ENCODE assay signal across 8 cellular contexts in the genomic region with DNA sequence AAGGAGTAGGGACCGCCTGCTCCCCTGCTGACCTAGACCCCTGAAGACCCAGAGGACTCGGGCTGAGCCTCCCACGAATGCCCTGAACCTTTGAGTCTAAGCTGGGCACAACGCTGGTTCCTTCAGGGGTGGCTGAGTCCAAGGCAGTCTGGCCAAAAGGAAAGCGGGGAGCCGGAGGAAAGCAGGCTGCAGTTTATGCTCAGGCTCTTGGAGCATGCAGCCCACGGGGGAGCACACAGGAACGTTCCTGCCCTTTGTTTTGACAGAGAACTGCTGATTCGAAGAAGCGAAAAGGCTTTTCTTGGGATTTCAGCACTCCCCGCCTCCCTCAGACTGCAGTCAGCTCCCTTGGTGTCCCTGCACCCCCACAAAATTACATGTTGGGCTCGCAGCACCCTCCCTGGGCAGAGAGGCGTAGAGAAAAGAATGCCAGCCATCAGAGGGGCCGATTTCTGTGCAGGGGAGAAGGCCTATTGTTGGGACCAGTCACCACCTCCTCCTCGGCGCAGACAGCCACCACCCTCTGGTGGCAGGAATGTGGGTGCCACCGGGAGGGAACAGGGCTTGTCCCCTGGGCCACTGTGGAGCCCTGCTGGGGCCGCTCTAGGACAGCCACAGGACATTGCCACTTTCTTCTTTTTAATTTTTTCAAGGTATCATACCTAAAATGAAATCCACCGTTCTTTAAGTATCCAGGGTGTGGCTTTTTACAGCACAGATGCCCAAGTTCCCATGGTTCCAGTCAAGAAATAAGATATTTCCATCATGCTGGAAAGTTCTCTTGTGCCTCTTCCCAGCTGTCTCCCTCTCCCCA.
A peak's percentile ranks its signal among the peaks of the same experiment; 100 is the strongest.
DNase-seq lines count a peak whose midpoint lies in the region; ATAC-seq and TF ChIP-seq lines count a peak whose summit lies in the region.

No MANE protein-coding gene starts in this region.

- H3K4me1 ChIP-seq in DOHH2 (ENCODE audit: control insufficient read depth, low read length) (no peaks in the 10 kb centered on the region), SJCRH30 (no peaks in the 10 kb centered on the region), adrenal gland (replicated peaks in 1 of 2) (peaks cover 0 to 6% of the 10 kb centered on the region in 2 donors)

- H3K36me3 ChIP-seq in DOHH2 (ENCODE audit: control insufficient read depth, low read length) (no peaks in the 10 kb centered on the region), SJCRH30 (no peaks in the 10 kb centered on the region), adrenal gland (replicated peaks in 1 of 2) (no peaks in the 10 kb centered on the region)

- DNase-seq in SJCRH30, result peak; percentile 83 to 90
- DNase-seq in adrenal gland, result peak; percentile 82 to 91 (median 87)
- DNase-seq in left cardiac atrium, result peak; percentile 82
- DNase-seq in posterior vena cava (ENCODE audit: low spot score), result peak; percentile 91

- TF ChIP-seq POLR2A in adrenal gland (IDR thresholded peaks at IDR 0.05), result no peak

- H3K4me3 ChIP-seq in DOHH2 (ENCODE audit: low read length) (no peak overlapping the region), SJCRH30 (no peak overlapping the region), adrenal gland (no peak overlapping the region)

- ATAC-seq in left cardiac atrium, result peak; percentile 88 to 89
- ATAC-seq in HG03460 (IDR thresholded peaks at IDR 0.05; ENCODE audit: unreplicated experiment), result no peak
- no peak for ATAC-seq in HG03469 (IDR thresholded peaks at IDR 0.05; ENCODE audit: unreplicated experiment)

- peaks cover 2% of the 10 kb centered on the region; the same call in 1 of the 2 replicates for H3K27me3 ChIP-seq in DOHH2 (ENCODE audit: control insufficient read depth, low read length)
- H3K27me3 ChIP-seq in SJCRH30, result no peaks in the 10 kb centered on the region
- no peaks in the 10 kb centered on the region for H3K27me3 ChIP-seq in adrenal gland

- peak; percentile 92 for TF ChIP-seq RAD21 in Ishikawa (IDR thresholded peaks at IDR 0.05; ENCODE audit: low read depth)

- no peaks in the 10 kb centered on the region for H3K9me2 ChIP-seq in DOHH2 (replicated peaks; ENCODE audit: control insufficient read depth, low read length)

- no peaks in the 10 kb centered on the region for H3K79me2 ChIP-seq in DOHH2 (ENCODE audit: control insufficient read depth, low read length)

- H3K9me3 ChIP-seq in DOHH2 (ENCODE audit: control insufficient read depth, insufficient read depth, low read length) (no peaks in the 10 kb centered on the region), SJCRH30 (replicated peaks) (no peaks in the 10 kb centered on the region), adrenal gland (replicated peaks in 1 of 3) (no peaks in the 10 kb centered on the region)

- intact Hi-C loops in adrenal gland (cut with DNase I), result loop anchor here (2.0 to 5.0 kb wide), 4 partner anchors 57 to 172 kb away; no protein-coding TSS in a partner anchor
- intact Hi-C loops in left cardiac atrium (cut with DNase I), result loop anchor here (1.0 to 10.0 kb wide), 6 partner anchors 67 to 172 kb away; no protein-coding TSS in a partner anchor
- intact Hi-C loops in posterior vena cava (cut with DNase I), result loop anchor here in 1 of 2 donors (5.0 kb wide), 3 partner anchors 67 to 152 kb away; no protein-coding TSS in a partner anchor

- H3K4me2 ChIP-seq in DOHH2 (ENCODE audit: low read length), result no peak overlapping the region

- no peaks in the 10 kb centered on the region for H4K20me1 ChIP-seq in DOHH2 (ENCODE audit: control insufficient read depth, insufficient read depth, low read depth, low read length)

- no peak overlapping the region for H3K27ac ChIP-seq in DOHH2 (ENCODE audit: low read depth, low read length)
- H3K27ac ChIP-seq in SJCRH30, result no peak overlapping the region
- peak overlapping the region in 2 of 5 donors; percentile 38 to 80 for H3K27ac ChIP-seq in adrenal gland

- 45 to 52% (median 51%) methylated on average over 11 to 19 of the region's 19 CpGs for WGBS in adrenal gland, 4 donors

- peak; percentile 54 for TF ChIP-seq CTCF in DOHH2 (IDR thresholded peaks at IDR 0.05; ENCODE audit: low read depth, low read length, poor library complexity, severe bottlenecking)
- peak; percentile 89 to 99 (median 98) for TF ChIP-seq CTCF in adrenal gland (IDR thresholded peaks at IDR 0.05)

- H3F3A ChIP-seq in DOHH2 (ENCODE audit: control insufficient read depth, insufficient read depth), result no peaks in the 10 kb centered on the region

- peak; percentile 80; the same call in 1 of the 2 replicates for TF ChIP-seq EP300 in Ishikawa (IDR thresholded peaks at IDR 0.05; ENCODE audit: borderline replicate concordance)

TF ChIP-seq in Ishikawa, 13 proteins besides CTCF, POLR2A, EP300 and RAD21:
- TF ChIP-seq, protein P1, sequence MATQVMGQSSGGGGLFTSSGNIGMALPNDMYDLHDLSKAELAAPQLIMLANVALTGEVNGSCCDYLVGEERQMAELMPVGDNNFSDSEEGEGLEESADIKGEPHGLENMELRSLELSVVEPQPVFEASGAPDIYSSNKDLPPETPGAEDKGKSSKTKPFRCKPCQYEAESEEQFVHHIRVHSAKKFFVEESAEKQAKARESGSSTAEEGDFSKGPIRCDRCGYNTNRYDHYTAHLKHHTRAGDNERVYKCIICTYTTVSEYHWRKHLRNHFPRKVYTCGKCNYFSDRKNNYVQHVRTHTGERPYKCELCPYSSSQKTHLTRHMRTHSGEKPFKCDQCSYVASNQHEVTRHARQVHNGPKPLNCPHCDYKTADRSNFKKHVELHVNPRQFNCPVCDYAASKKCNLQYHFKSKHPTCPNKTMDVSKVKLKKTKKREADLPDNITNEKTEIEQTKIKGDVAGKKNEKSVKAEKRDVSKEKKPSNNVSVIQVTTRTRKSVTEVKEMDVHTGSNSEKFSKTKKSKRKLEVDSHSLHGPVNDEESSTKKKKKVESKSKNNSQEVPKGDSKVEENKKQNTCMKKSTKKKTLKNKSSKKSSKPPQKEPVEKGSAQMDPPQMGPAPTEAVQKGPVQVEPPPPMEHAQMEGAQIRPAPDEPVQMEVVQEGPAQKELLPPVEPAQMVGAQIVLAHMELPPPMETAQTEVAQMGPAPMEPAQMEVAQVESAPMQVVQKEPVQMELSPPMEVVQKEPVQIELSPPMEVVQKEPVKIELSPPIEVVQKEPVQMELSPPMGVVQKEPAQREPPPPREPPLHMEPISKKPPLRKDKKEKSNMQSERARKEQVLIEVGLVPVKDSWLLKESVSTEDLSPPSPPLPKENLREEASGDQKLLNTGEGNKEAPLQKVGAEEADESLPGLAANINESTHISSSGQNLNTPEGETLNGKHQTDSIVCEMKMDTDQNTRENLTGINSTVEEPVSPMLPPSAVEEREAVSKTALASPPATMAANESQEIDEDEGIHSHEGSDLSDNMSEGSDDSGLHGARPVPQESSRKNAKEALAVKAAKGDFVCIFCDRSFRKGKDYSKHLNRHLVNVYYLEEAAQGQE (IDR thresholded peaks at IDR 0.05; ENCODE audit: low read depth), result no peak
- no peak for TF ChIP-seq ZBTB7A (IDR thresholded peaks at IDR 0.05; ENCODE audit: low read depth)
- TF ChIP-seq TAF1 (IDR thresholded peaks at IDR 0.05; ENCODE audit: low read depth), result 0 out of 2 replicates have a peak, but pooled peaks have one; percentile 21
- peak; percentile 39; the same call in 1 of the 2 replicates for TF ChIP-seq EGR1 (IDR thresholded peaks at IDR 0.05)
- TF ChIP-seq MAX (IDR thresholded peaks at IDR 0.05), result peak; percentile 55; the same call in 1 of the 2 replicates
- TF ChIP-seq USF1 (IDR thresholded peaks at IDR 0.05), result no peak
- TF ChIP-seq CREB1 (IDR thresholded peaks at IDR 0.05; ENCODE audit: low read depth), result no peak
- TF ChIP-seq NFIC (IDR thresholded peaks at IDR 0.05), result peak; percentile 71
- TF ChIP-seq TCF12 (IDR thresholded peaks at IDR 0.05; ENCODE audit: low read depth), result peak; percentile 81
- TF ChIP-seq TEAD4 (IDR thresholded peaks at IDR 0.05), result peak; percentile 100
- TF ChIP-seq YY1 (IDR thresholded peaks at IDR 0.05; ENCODE audit: low read depth), result peak; percentile 73
- TF ChIP-seq FOXM1 (IDR thresholded peaks at IDR 0.05; ENCODE audit: borderline replicate concordance, low read depth), result 0 out of 2 replicates have a peak, but pooled peaks have one; percentile 58
- TF ChIP-seq CEBPB (IDR thresholded peaks at IDR 0.05), result no peak

Comparison
In these comparisons a context has a peak if more than half of its experiments do, and no peak if none do; other contexts are left out.
1. ATAC-seq: peak in left cardiac atrium (2 of 2); none in HG03460 (single experiment) and HG03469 (single experiment).
2. Peak in every context shown above with its lines, with median percentiles within 50 percentile points of each other: DNase-seq.